Comparison of ENCODE assay signal across 27 cellular contexts in genomic region chr5:56145511-56145910, GRCh38.
DNase-seq lines count a peak whose midpoint lies in the region; ATAC-seq, FAIRE-seq and TF ChIP-seq lines count a peak whose summit lies in the region.
"Had no signal": no experiment of that assay in that cellular context is flagged by ENCODE, and none has a peak within 500 bp of the region (broad histone marks: within the 10 kb centered on the region; RNA-seq: fewer than 3 reads in every experiment).

No MANE protein-coding gene starts in this region.

- H3K9ac ChIP-seq in keratinocyte (ENCODE audit: control insufficient read depth, extremely low read depth, insufficient read depth, low read length): no peak overlapping the region

- peak overlapping the region; percentile 82 for H3K27ac Mint-ChIP-seq in CD4-positive, alpha-beta T cell
- H3K27ac Mint-ChIP-seq: brain, nephron progenitor cell had no signal

- H3K9me3 Mint-ChIP-seq in CD4-positive, alpha-beta T cell: no peaks in the 10 kb centered on the region
- H3K9me3 Mint-ChIP-seq: brain, nephron progenitor cell had no signal

- H4K20me1 ChIP-seq in keratinocyte (ENCODE audit: control insufficient read depth, extremely low read depth, insufficient read depth, low read length): no peaks in the 10 kb centered on the region

- H3K36me3 Mint-ChIP-seq in CD4-positive, alpha-beta T cell (ENCODE audit: low read depth): peaks cover 18% of the 10 kb centered on the region
- H3K36me3 Mint-ChIP-seq: brain had no signal

- H3K4me1 ChIP-seq in keratinocyte (ENCODE audit: control insufficient read depth, extremely low read depth, insufficient read depth, low read length): peaks cover 20% of the 10 kb centered on the region
- H3K4me1 ChIP-seq: HAP-1, SJSA1, tibial artery had no signal

- no peak for TF ChIP-seq CTCF in AG10803 (conservative IDR thresholded peaks at IDR 0.05; ENCODE audit: low read length)
- TF ChIP-seq CTCF in CD4-positive, alpha-beta T cell (IDR thresholded peaks at IDR 0.05): no peak
- TF ChIP-seq CTCF in keratinocyte (optimal IDR thresholded peaks at IDR 0.05 in 1 of 3, IDR thresholded peaks at IDR 0.05 in 1 of 3, conservative IDR thresholded peaks at IDR 0.05 in 1 of 3; ENCODE audit: extremely low read depth in 1 of 3, insufficient read depth in 2 of 3, low read length in 3 of 3): no peak

- POLR2A ChIA-PET in CD4-positive, alpha-beta T cell (lab: Charles Lee): interaction anchor here (0.6 to 2.5 kb wide), 7 partner anchors 9 to 151 kb away, joined by 3 to 7 read pairs (median 4); partner anchors contain the start of gene IL6ST

- no peaks in the 10 kb centered on the region for H3K27me3 Mint-ChIP-seq in CD4-positive, alpha-beta T cell

- intact Hi-C loops in CD4-positive, alpha-beta T cell (cut with DNase I, micrococcal nuclease): loop anchor here (2.0 to 5.0 kb wide), 4 partner anchors 13 to 153 kb away; partner anchors contain the start of gene IL6ST (in 1 of the 2)

- H3K79me2 ChIP-seq in keratinocyte (ENCODE audit: control insufficient read depth, insufficient read depth, low read length): no peaks in the 10 kb centered on the region

- H3K4me3 ChIP-seq in AG10803 (ENCODE audit: low read length) (no peak overlapping the region), keratinocyte (ENCODE audit: control insufficient read depth in 2 of 3, extremely low read depth in 1 of 3, insufficient read depth in 2 of 3, low read depth in 1 of 3, low read length in 3 of 3) (no peak overlapping the region)
- H3K4me3 ChIP-seq: HAP-1, mucosa of descending colon, ovary, SJSA1, smooth muscle cell, tibial artery had no signal

- no peak for FAIRE-seq in keratinocyte (lab: Jason Lieb, UNC)
- FAIRE-seq: RCC 7860 had no signal

- no peaks in the 10 kb centered on the region for H3K9me1 ChIP-seq in keratinocyte (ENCODE audit: control insufficient read depth, extremely low read depth, insufficient read depth, low read length)

- no peak overlapping the region for H3K4me2 ChIP-seq in keratinocyte (ENCODE audit: control insufficient read depth, extremely low read depth, insufficient read depth, low read depth, low read length)
- H3K4me2 ChIP-seq: smooth muscle cell had no signal

- no peaks in the 10 kb centered on the region for H3K27me3 ChIP-seq in CD4-positive, alpha-beta T cell (ENCODE audit: control insufficient read depth, insufficient read depth, low read length)
- no peaks in the 10 kb centered on the region for H3K27me3 ChIP-seq in keratinocyte (ENCODE audit: control insufficient read depth, extremely low read depth, insufficient read depth, low read length)
- H3K27me3 ChIP-seq: ovary, SJSA1 had no signal

- peaks cover 80% of the 10 kb centered on the region for H3K4me1 Mint-ChIP-seq in CD4-positive, alpha-beta T cell (ENCODE audit: low read depth)

- DNase-seq in AG10803 (ENCODE audit: low read depth): peak; percentile 33
- DNase-seq in CD4-positive, alpha-beta T cell: no peak
- peak; percentile 16 for DNase-seq in SKM-1 (lab: John Stamatoyannopoulos, UW; ENCODE audit: unreplicated experiment)
- DNase-seq in keratinocyte (ENCODE audit: low read depth, low spot score): no peak
- no peak for DNase-seq in SK-N-DZ (ENCODE audit: low spot score)
- no peak for DNase-seq in germinal center (ENCODE audit: low spot score)
- DNase-seq: activated CD4-positive, alpha-beta T cell treated with anti-CD3 and anti-CD28 coated beads for 4 hours; activated CD8-positive, alpha-beta memory T cell treated with anti-CD3 and anti-CD28 coated beads for 24 hours; activated gamma-delta T cell treated with Interleukin-2 at 50 U/mL for 16 hours; activated T-cell treated with anti-CD3 and anti-CD28 coated beads, Interleukin-2, amount 50 U/mL, for 1 hour; C1 segment of cervical spinal cord; cerebellar nuclear complex; DND-41; mucosa of descending colon; NCI-H1436 treated with DMSO at 0.1 percent for 48 hours; NCI-H510A; nephron progenitor cell; ovary; retina; stimulated activated CD4-positive, alpha-beta T cell treated with anti-CD3 and anti-CD28 coated beads, Interleukin-2, amount 100 ng/mL, for 24 hours; tibial artery had no signal

- no peaks in the 10 kb centered on the region for H3K36me3 ChIP-seq in keratinocyte (ENCODE audit: control insufficient read depth in 2 of 2, extremely low read depth in 1 of 2, insufficient read depth in 2 of 2, low read length in 2 of 2)
- H3K36me3 ChIP-seq: HAP-1, ovary, SJSA1, tibial artery had no signal

- no peak overlapping the region for H3K27ac ChIP-seq in CD4-positive, alpha-beta T cell (ENCODE audit: low read depth, low read length)
- no peak overlapping the region for H3K27ac ChIP-seq in keratinocyte (ENCODE audit: control insufficient read depth, insufficient read depth, low read length)
- H3K27ac ChIP-seq: ovary, SJSA1, tibial artery had no signal

- H3K4me3 Mint-ChIP-seq in CD4-positive, alpha-beta T cell: no peak overlapping the region
- H3K4me3 Mint-ChIP-seq: brain, nephron progenitor cell had no signal

- peak overlapping the region; percentile 41 for H2AFZ ChIP-seq in keratinocyte (ENCODE audit: control insufficient read depth, low read length)

- CTCF ChIA-PET in CD4-positive, alpha-beta T cell (lab: Charles Lee): interaction anchor here (0.9 kb wide), 1 partner anchor 66 kb away, joined by 3 read pairs; no protein-coding TSS in a partner anchor

- ATAC-seq in CD4-positive, alpha-beta T cell (ENCODE audit: poor library complexity): no peak
- ATAC-seq in GM18517 (IDR thresholded peaks at IDR 0.05; ENCODE audit: unreplicated experiment): no peak
- ATAC-seq: mucosa of descending colon had no signal

- H3K9me3 ChIP-seq in CD4-positive, alpha-beta T cell (ENCODE audit: control insufficient read depth, low read length): no peaks in the 10 kb centered on the region
- H3K9me3 ChIP-seq in keratinocyte (ENCODE audit: control insufficient read depth, low read depth, low read length): no peaks in the 10 kb centered on the region
- H3K9me3 ChIP-seq: HAP-1, mucosa of descending colon, ovary, SJSA1, tibial artery had no signal

- dilution Hi-C loops in keratinocyte (cut with MboI; ENCODE audit: extremely low pct_ligation_motif_present, low sequenced_read_pairs): no loop called here

Comparison
In these comparisons a context has a peak if more than half of its experiments do, and no peak if none do; other contexts are left out.
1. DNase-seq: peak in AG10803 (single experiment) and SKM-1 (single experiment); none in CD4-positive, alpha-beta T cell (0 of 10), keratinocyte (single experiment), SK-N-DZ (single experiment) and germinal center (single experiment).